Comparison of ENCODE assay signal across 22 cellular contexts in genomic region chr18:9609190-9609589, GRCh38. TPM values are rescaled to one million over a fixed set of nuclear protein-coding genes. Genes with fewer than 3 reads are reported as not detected.
A peak's percentile ranks its signal among the peaks of the same experiment; 100 is the strongest.
DNase-seq lines count a peak whose midpoint lies in the region; ATAC-seq and TF ChIP-seq lines count a peak whose summit lies in the region.
"Had no signal": no experiment of that assay in that cellular context is flagged by ENCODE, and none has a peak within 500 bp of the region (broad histone marks: within the 10 kb centered on the region; RNA-seq: fewer than 3 reads in every experiment).

No MANE protein-coding gene starts in this region.

- no peak for ATAC-seq in activated naive CD4-positive, alpha-beta T cell treated with anti-CD3 and anti-CD28 coated beads, Interleukin-2, amount 50 U/mL, for 72 hours
- ATAC-seq: naive thymus-derived CD8-positive, alpha-beta T cell had no signal

- POLR2A ChIA-PET in CD8-positive, alpha-beta memory T cell (lab: Charles Lee) = no interaction called here
- POLR2A ChIA-PET in A673 (lab: Charles Lee; ENCODE audit: low non-redundant PET) = interaction anchor here (0.6 kb wide), 1 partner anchor 12 kb away, joined by 3 read pairs; no protein-coding TSS in a partner anchor

- CTCF ChIA-PET in CD8-positive, alpha-beta memory T cell (lab: Charles Lee) = no interaction called here
- CTCF ChIA-PET in A673 (lab: Charles Lee) = no interaction called here

- no TSS peak for BruUV-seq in A673 (replicated peaks; lab: Mats Ljungman, UMichigan)

- H3K36me3 Mint-ChIP-seq in CD8-positive, alpha-beta memory T cell = peaks cover 0 to 18% (median 6%) of the 10 kb centered on the region in 3 donors
- H3K36me3 Mint-ChIP-seq in dendritic cell treated with granulocyte-macrophage colony-stimulating factor and Interleukin-4, amounts not matched to agents 40 ng/mL and 50 ng/mL, for 4 days (ENCODE audit: low read depth) = peaks cover 36% of the 10 kb centered on the region
- peaks cover 64% of the 10 kb centered on the region for H3K36me3 Mint-ChIP-seq in nephron progenitor cell (ENCODE audit: low read depth)
- peaks cover 17 to 20% of the 10 kb centered on the region in 2 donors for H3K36me3 Mint-ChIP-seq in activated naive CD4-positive, alpha-beta T cell treated with anti-CD3 and anti-CD28 coated beads, Interleukin-2, amount 50 U/mL, for 72 hours

- no peaks in the 10 kb centered on the region for H3K9me3 Mint-ChIP-seq in CD8-positive, alpha-beta memory T cell
- no peaks in the 10 kb centered on the region for H3K9me3 Mint-ChIP-seq in dendritic cell treated with granulocyte-macrophage colony-stimulating factor and Interleukin-4, amounts not matched to agents 40 ng/mL and 50 ng/mL, for 4 days
- H3K9me3 Mint-ChIP-seq in nephron progenitor cell = peaks cover 16% of the 10 kb centered on the region
- no peaks in the 10 kb centered on the region for H3K9me3 Mint-ChIP-seq in activated naive CD4-positive, alpha-beta T cell treated with anti-CD3 and anti-CD28 coated beads, Interleukin-2, amount 50 U/mL, for 72 hours
- H3K9me3 Mint-ChIP-seq: CD14-positive monocyte; memory B cell; naive thymus-derived CD8-positive, alpha-beta T cell had no signal

- H3K27ac ChIP-seq in CD8-positive, alpha-beta memory T cell (ENCODE audit: low read depth, low read length) = peak overlapping the region; percentile 18
- no peak overlapping the region for H3K27ac ChIP-seq in A673 (ENCODE audit: low read depth, low read length, poor library complexity, severe bottlenecking)
- H3K27ac ChIP-seq: ascending aorta, KMS-11, prostate gland had no signal

- H3K4me1 ChIP-seq in CD8-positive, alpha-beta memory T cell (ENCODE audit: insufficient read depth, low read length) = peaks cover 10% of the 10 kb centered on the region
- H3K4me1 ChIP-seq in A673 (ENCODE audit: insufficient read depth, low read length, poor library complexity, severe bottlenecking) = peaks cover 12% of the 10 kb centered on the region
- H3K4me1 ChIP-seq: prostate gland had no signal

- intact Hi-C loops in dendritic cell treated with granulocyte-macrophage colony-stimulating factor and Interleukin-4, amounts not matched to agents 40 ng/mL and 50 ng/mL, for 4 days (cut with micrococcal nuclease) = no loop called here
- intact Hi-C loops in A673 (cut with micrococcal nuclease; ENCODE audit: unreplicated experiment) = no loop called here

- DNase-seq in CD8-positive, alpha-beta memory T cell = no peak
- no peak for DNase-seq in LNCaP clone FGC (ENCODE audit: low read depth)
- no peak for DNase-seq in nephron progenitor cell
- no peak for DNase-seq in activated T-cell treated with anti-CD3 and anti-CD28 coated beads, Interleukin-2, amount 50 U/mL, for 48 hours
- no peak for DNase-seq in NCI-H748 (lab: John Stamatoyannopoulos, UW; ENCODE audit: unreplicated experiment)
- DNase-seq in A673 (ENCODE audit: low spot score) = no peak
- DNase-seq in activated naive CD4-positive, alpha-beta T cell treated with anti-CD3 and anti-CD28 coated beads, Interleukin-2, amount 50 U/mL, for 72 hours (ENCODE audit: low spot score in 2 of 2) = no peak
- DNase-seq: activated CD4-positive, alpha-beta T cell treated with anti-CD3 and anti-CD28 coated beads, Interleukin-2, amount 50 U/mL, for 48 hours; activated naive CD4-positive, alpha-beta T cell; DMS79 treated with DMSO at 0.1 percent for 48 hours; hippocampal formation; naive thymus-derived CD8-positive, alpha-beta T cell; NCI-H1092; NCI-H524; SHP77 treated with DMSO at 0.1 percent for 48 hours; small intestine had no signal

- no peak overlapping the region for H3K4me3 ChIP-seq in CD8-positive, alpha-beta memory T cell (ENCODE audit: low read length)
- H3K4me3 ChIP-seq in LNCaP clone FGC (ENCODE audit: low read depth, low read length) = peak overlapping the region; percentile 16
- H3K4me3 ChIP-seq in A673 (ENCODE audit: low read depth, low read length, poor library complexity, severe bottlenecking) = no peak overlapping the region
- H3K4me3 ChIP-seq: ascending aorta, prostate gland had no signal

- peaks cover 55 to 71% (median 56%) of the 10 kb centered on the region in 3 donors for H3K4me1 Mint-ChIP-seq in CD8-positive, alpha-beta memory T cell
- peaks cover 47% of the 10 kb centered on the region for H3K4me1 Mint-ChIP-seq in dendritic cell treated with granulocyte-macrophage colony-stimulating factor and Interleukin-4, amounts not matched to agents 40 ng/mL and 50 ng/mL, for 4 days (ENCODE audit: low read depth)
- H3K4me1 Mint-ChIP-seq in nephron progenitor cell = peaks cover 37% of the 10 kb centered on the region

- no peak overlapping the region for H3K4me3 Mint-ChIP-seq in CD8-positive, alpha-beta memory T cell
- no peak overlapping the region for H3K4me3 Mint-ChIP-seq in dendritic cell treated with granulocyte-macrophage colony-stimulating factor and Interleukin-4, amounts not matched to agents 40 ng/mL and 50 ng/mL, for 4 days
- no peak overlapping the region for H3K4me3 Mint-ChIP-seq in nephron progenitor cell
- H3K4me3 Mint-ChIP-seq: CD14-positive monocyte; memory B cell; naive thymus-derived CD8-positive, alpha-beta T cell had no signal

- peaks cover 3% of the 10 kb centered on the region for H3K36me3 ChIP-seq in CD8-positive, alpha-beta memory T cell (ENCODE audit: insufficient read depth, low read length)
- H3K36me3 ChIP-seq in A673 (ENCODE audit: insufficient read depth, low read length, poor library complexity, severe bottlenecking) = peaks cover 3% of the 10 kb centered on the region
- H3K36me3 ChIP-seq: ascending aorta, prostate gland had no signal

- H3K9me3 ChIP-seq in CD8-positive, alpha-beta memory T cell (ENCODE audit: low read length) = no peaks in the 10 kb centered on the region
- H3K9me3 ChIP-seq in A673 (ENCODE audit: low read depth, low read length, poor library complexity, severe bottlenecking) = no peaks in the 10 kb centered on the region
- H3K9me3 ChIP-seq: ascending aorta, prostate gland had no signal

- no peak for TF ChIP-seq CTCF in LNCaP clone FGC (IDR thresholded peaks at IDR 0.05; ENCODE audit: control insufficient read depth, extremely low read depth, insufficient read depth)
- TF ChIP-seq CTCF in nephron progenitor cell (IDR thresholded peaks at IDR 0.05) = no peak
- TF ChIP-seq CTCF in A673 (conservative IDR thresholded peaks at IDR 0.05; ENCODE audit: low read depth, low read length) = no peak

- H3K27ac Mint-ChIP-seq in CD8-positive, alpha-beta memory T cell = peak overlapping the region in 3 of 8 donors; percentile 13 to 61 (median 56)
- peak overlapping the region; percentile 36 for H3K27ac Mint-ChIP-seq in dendritic cell treated with granulocyte-macrophage colony-stimulating factor and Interleukin-4, amounts not matched to agents 40 ng/mL and 50 ng/mL, for 4 days
- peak overlapping the region; percentile 91 for H3K27ac Mint-ChIP-seq in nephron progenitor cell
- peak overlapping the region in 1 of 2 donors; percentile 17 for H3K27ac Mint-ChIP-seq in activated naive CD4-positive, alpha-beta T cell treated with anti-CD3 and anti-CD28 coated beads, Interleukin-2, amount 50 U/mL, for 72 hours
- H3K27ac Mint-ChIP-seq: memory B cell had no signal

- H3K27me3 ChIP-seq in CD8-positive, alpha-beta memory T cell (ENCODE audit: insufficient read depth, low read length, poor library complexity, severe bottlenecking) = no peaks in the 10 kb centered on the region
- no peaks in the 10 kb centered on the region for H3K27me3 ChIP-seq in A673 (replicated peaks; ENCODE audit: insufficient read depth, low read depth, low read length, poor library complexity)
- H3K27me3 ChIP-seq: ascending aorta had no signal

- no peaks in the 10 kb centered on the region for H3K27me3 Mint-ChIP-seq in CD8-positive, alpha-beta memory T cell
- no peaks in the 10 kb centered on the region for H3K27me3 Mint-ChIP-seq in dendritic cell treated with granulocyte-macrophage colony-stimulating factor and Interleukin-4, amounts not matched to agents 40 ng/mL and 50 ng/mL, for 4 days
- peaks cover 3% of the 10 kb centered on the region for H3K27me3 Mint-ChIP-seq in nephron progenitor cell (ENCODE audit: low read depth, poor library complexity)
- H3K27me3 Mint-ChIP-seq: memory B cell; naive thymus-derived CD8-positive, alpha-beta T cell had no signal

RNA-seq across cellular contexts. Expression of gene PPP4R1, which starts 5.2 kb away (rescaled TPM):
- total RNA-seq in CD8-positive, alpha-beta memory T cell = 10 to 100 TPM; 58.4 to 59.9 TPM
- 17.2 TPM for polyA plus RNA-seq in CD8-positive, alpha-beta memory T cell
- total RNA-seq in A673 (2021) = 65.2 and 67.4 TPM in 2 replicates
- 10 to 100 TPM; 22.6 to 26.7 TPM for total RNA-seq in activated naive CD4-positive, alpha-beta T cell treated with anti-CD3 and anti-CD28 coated beads, Interleukin-2, amount 50 U/mL, for 72 hours
